15 cellular contexts compared by ENCODE assay signal in genomic region chr5:93070938-93071337, GRCh38.
"Had no signal": no experiment of that assay in that cellular context is flagged by ENCODE, and none has a peak within 500 bp of the region (broad histone marks: within the 10 kb centered on the region; RNA-seq: fewer than 3 reads in every experiment).

No MANE protein-coding gene starts in this region.

- DNase-seq: activated CD4-positive, alpha-beta T cell treated with anti-CD3 and anti-CD28 coated beads for 36 hours; activated CD8-positive, alpha-beta memory T cell treated with anti-CD3 and anti-CD28 coated beads, Interleukin-2, amount 50 U/mL, for 4 hours; activated CD8-positive, alpha-beta T cell treated with anti-CD3 and anti-CD28 coated beads for 36 hours; activated naive CD8-positive, alpha-beta T cell treated with anti-CD3 and anti-CD28 coated beads, Interleukin-2, amount 10 ng/mL, durations not matched to agents 7 days and 5 days; activated T-cell treated with anti-CD3 and anti-CD28 coated beads, Interleukin-2, amount 50 U/mL, for 72 hours; anterior cingulate cortex; cerebellar nuclear complex; hippocampal formation; lower lobe of right lung; midbrain; naive B cell; thyroid gland had no signal

- H3K27ac ChIP-seq: lower lobe of right lung, neutrophil, skin epidermis, thyroid gland had no signal

- H3K4me3 ChIP-seq: lower lobe of right lung, right atrium auricular region, skin epidermis, thyroid gland had no signal

- H3K4me1 ChIP-seq: lower lobe of right lung, right atrium auricular region, thyroid gland had no signal

- H3K36me3 ChIP-seq: lower lobe of right lung, neutrophil, right atrium auricular region, thyroid gland had no signal

- ATAC-seq: activated CD4-positive, alpha-beta T cell treated with anti-CD3 and anti-CD28 coated beads for 36 hours; activated CD8-positive, alpha-beta T cell treated with anti-CD3 and anti-CD28 coated beads for 36 hours; activated T-cell treated with anti-CD3 and anti-CD28 coated beads, Interleukin-2, amount 50 U/mL, for 72 hours; lower lobe of right lung had no signal

- H3K9me3 ChIP-seq: lower lobe of right lung, neutrophil, right atrium auricular region, thyroid gland had no signal

- H3K27me3 ChIP-seq: neutrophil, right atrium auricular region, thyroid gland had no signal
